Comparison of ENCODE assay signal across 16 cellular contexts in the genomic region with DNA sequence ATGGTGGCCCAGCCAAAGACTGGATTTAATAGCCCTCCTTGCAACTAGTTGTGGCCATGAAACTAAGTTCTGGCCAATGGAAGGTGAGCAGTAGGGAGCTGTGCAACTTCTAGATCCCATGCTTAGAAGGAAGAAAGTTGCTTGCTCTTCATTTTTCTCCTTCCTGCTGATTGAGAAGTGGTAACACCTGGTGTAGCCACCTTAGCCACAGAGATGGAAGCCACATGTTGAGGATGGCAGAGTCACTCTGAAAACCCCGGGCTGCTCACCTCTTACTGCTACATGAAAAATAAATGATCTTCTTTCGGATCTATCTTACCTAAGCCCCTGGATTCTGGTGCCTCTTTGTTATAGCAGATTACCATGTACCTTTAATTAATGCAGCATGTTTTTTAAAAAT. TPM values are rescaled to one million over a fixed set of nuclear protein-coding genes. Genes with fewer than 3 reads are reported as not detected.
A peak's percentile ranks its signal among the peaks of the same experiment; 100 is the strongest.
DNase-seq lines count a peak whose midpoint lies in the region; ATAC-seq and TF ChIP-seq lines count a peak whose summit lies in the region.
"Had no signal": no experiment of that assay in that cellular context is flagged by ENCODE, and none has a peak within 500 bp of the region (broad histone marks: within the 10 kb centered on the region; RNA-seq: fewer than 3 reads in every experiment).

No MANE protein-coding gene starts in this region.

- H3K9me3 Mint-ChIP-seq in activated CD8-positive, alpha-beta T cell treated with anti-CD3 and anti-CD28 coated beads, Interleukin-2, amount 10 ng/mL, durations not matched to agents 7 days and 5 days (ENCODE audit: insufficient read depth): no peaks in the 10 kb centered on the region
- H3K9me3 Mint-ChIP-seq in activated CD8-positive, alpha-beta T cell treated with anti-CD3 and anti-CD28 coated beads for 36 hours: no peaks in the 10 kb centered on the region
- H3K9me3 Mint-ChIP-seq: CD8-positive, alpha-beta T cell; GM23338 had no signal

- ATAC-seq in activated CD8-positive, alpha-beta T cell treated with anti-CD3 and anti-CD28 coated beads, Interleukin-2, amount 10 ng/mL, durations not matched to agents 7 days and 5 days: peak; percentile 31
- no peak for ATAC-seq in activated CD8-positive, alpha-beta T cell treated with anti-CD3 and anti-CD28 coated beads for 36 hours
- ATAC-seq in heart right ventricle: no peak
- ATAC-seq: CD8-positive, alpha-beta T cell; GM23338; HepG2 had no signal

- 89 to 96% methylated on average over 2 of the region's 2 CpGs for whole genome bisulfite sequencing in heart right ventricle, 2 donors
- 91% methylated on average over 2 of the region's 2 CpGs for WGBS in hepatocyte (ENCODE audit: low lambda C conversion rate, missing lambda C conversion rate)

- no peak overlapping the region for H3K4me3 ChIP-seq in heart right ventricle
- no peak overlapping the region for H3K4me3 ChIP-seq in hepatocyte
- H3K4me3 ChIP-seq: BLaER1 treated with 17β-estradiol and CSF1 and Interleukin-3, amounts not matched to agents 10 nM and 100 nM; GM23338 had no signal

- no peaks in the 10 kb centered on the region for H3K9me2 ChIP-seq in hepatocyte (replicated peaks; ENCODE audit: insufficient read depth)

- H3K9me3 ChIP-seq in heart right ventricle (no peaks in the 10 kb centered on the region), hepatocyte (ENCODE audit: low read depth) (no peaks in the 10 kb centered on the region)
- H3K9me3 ChIP-seq: BLaER1 treated with 17β-estradiol and CSF1 and Interleukin-3, amounts not matched to agents 10 nM and 100 nM had no signal

- peak; percentile 46 for DNase-seq in activated CD8-positive, alpha-beta T cell treated with anti-CD3 and anti-CD28 coated beads, Interleukin-2, amount 10 ng/mL, durations not matched to agents 7 days and 5 days
- DNase-seq in activated CD8-positive, alpha-beta T cell treated with anti-CD3 and anti-CD28 coated beads for 36 hours: no peak
- peak; percentile 5 for DNase-seq in cardiac septum (ENCODE audit: low spot score)
- DNase-seq in heart right ventricle: no peak
- peak; percentile 83 for DNase-seq in RPMI8226
- no peak for DNase-seq in NAMALWA (ENCODE audit: low spot score)
- DNase-seq in hepatocyte (ENCODE audit: low spot score): no peak
- DNase-seq: Calu3; CD8-positive, alpha-beta T cell; DMS79 treated with DMSO at 0.1 percent for 48 hours; GF-D8; HCEC 1CT had no signal

- POLR2A ChIA-PET in activated CD8-positive, alpha-beta T cell treated with anti-CD3 and anti-CD28 coated beads, Interleukin-2, amount 10 ng/mL, durations not matched to agents 7 days and 5 days (lab: Charles Lee): interaction anchor here (0.7 kb wide), 1 partner anchor 16 kb away, joined by 4 read pairs; no protein-coding TSS in a partner anchor
- POLR2A ChIA-PET in activated CD8-positive, alpha-beta T cell treated with anti-CD3 and anti-CD28 coated beads for 36 hours (lab: Charles Lee): no interaction called here

- H3K4me1 ChIP-seq in heart right ventricle (peaks cover 0 to 15% (median 6%) of the 10 kb centered on the region in 9 donors), hepatocyte (ENCODE audit: insufficient read depth) (no peaks in the 10 kb centered on the region)

- peaks cover 3% of the 10 kb centered on the region for H3K27me3 Mint-ChIP-seq in activated CD8-positive, alpha-beta T cell treated with anti-CD3 and anti-CD28 coated beads, Interleukin-2, amount 10 ng/mL, durations not matched to agents 7 days and 5 days (ENCODE audit: low read depth)
- peaks cover 3% of the 10 kb centered on the region for H3K27me3 Mint-ChIP-seq in activated CD8-positive, alpha-beta T cell treated with anti-CD3 and anti-CD28 coated beads for 36 hours

- no peaks in the 10 kb centered on the region for H3K79me2 ChIP-seq in hepatocyte

- no peak overlapping the region for H2AFZ ChIP-seq in hepatocyte
- H2AFZ ChIP-seq: GM23338 had no signal

- H3K4me2 ChIP-seq in hepatocyte: no peak overlapping the region
- H3K4me2 ChIP-seq: BLaER1 treated with 17β-estradiol and CSF1 and Interleukin-3, amounts not matched to agents 10 nM and 100 nM; GM23338 had no signal

- CTCF ChIA-PET in activated CD8-positive, alpha-beta T cell treated with anti-CD3 and anti-CD28 coated beads, Interleukin-2, amount 10 ng/mL, durations not matched to agents 7 days and 5 days (lab: Charles Lee): interaction anchor here (0.6 to 33.4 kb wide), 3 partner anchors 72 to 992 kb away, joined by 3 to 756 read pairs (median 4); a partner anchor contains a TSS
- CTCF ChIA-PET in activated CD8-positive, alpha-beta T cell treated with anti-CD3 and anti-CD28 coated beads for 36 hours (lab: Charles Lee): interaction anchor here (1.1 to 15.2 kb wide), 5 partner anchors 11 to 202 kb away, joined by 3 to 614 read pairs (median 22); a partner anchor contains a TSS

- H3K27ac Mint-ChIP-seq in activated CD8-positive, alpha-beta T cell treated with anti-CD3 and anti-CD28 coated beads, Interleukin-2, amount 10 ng/mL, durations not matched to agents 7 days and 5 days: no peak overlapping the region
- no peak overlapping the region for H3K27ac Mint-ChIP-seq in activated CD8-positive, alpha-beta T cell treated with anti-CD3 and anti-CD28 coated beads for 36 hours
- H3K27ac Mint-ChIP-seq: B cell; CD8-positive, alpha-beta T cell; GM23338 had no signal

- intact Hi-C loops in activated CD8-positive, alpha-beta T cell treated with anti-CD3 and anti-CD28 coated beads for 36 hours (cut with micrococcal nuclease): no loop called here
- intact Hi-C loops in cardiac septum (cut with DNase I) (loop anchor here (5.0 kb wide), 1 partner anchor 160 kb away; a partner anchor contains a TSS), heart right ventricle (cut with DNase I) (loop anchor here in 7 of 10 donors (2.0 to 10.0 kb wide), 7 partner anchors 150 to 207 kb away; a partner anchor contains a TSS)

- no peaks in the 10 kb centered on the region for H3K36me3 ChIP-seq in heart right ventricle
- H3K36me3 ChIP-seq in hepatocyte (replicated peaks; ENCODE audit: insufficient read depth, low read depth): no peaks in the 10 kb centered on the region
- H3K36me3 ChIP-seq: BLaER1 treated with 17β-estradiol and CSF1 and Interleukin-3, amounts not matched to agents 10 nM and 100 nM had no signal

- TF ChIP-seq CTCF in activated CD8-positive, alpha-beta T cell treated with anti-CD3 and anti-CD28 coated beads for 36 hours (IDR thresholded peaks at IDR 0.05): no peak
- TF ChIP-seq CTCF in heart right ventricle (IDR thresholded peaks at IDR 0.05): no peak
- no peak for TF ChIP-seq CTCF in hepatocyte (IDR thresholded peaks at IDR 0.05; ENCODE audit: poor library complexity)

- H3K27me3 ChIP-seq in heart right ventricle (peaks cover 0 to 4% (median 0%) of the 10 kb centered on the region in 7 donors), hepatocyte (no peaks in the 10 kb centered on the region)
- H3K27me3 ChIP-seq: BLaER1 treated with 17β-estradiol and CSF1 and Interleukin-3, amounts not matched to agents 10 nM and 100 nM had no signal

- no peaks in the 10 kb centered on the region for H3K36me3 Mint-ChIP-seq in activated CD8-positive, alpha-beta T cell treated with anti-CD3 and anti-CD28 coated beads, Interleukin-2, amount 10 ng/mL, durations not matched to agents 7 days and 5 days (ENCODE audit: low read depth)
- no peaks in the 10 kb centered on the region for H3K36me3 Mint-ChIP-seq in activated CD8-positive, alpha-beta T cell treated with anti-CD3 and anti-CD28 coated beads for 36 hours (ENCODE audit: low read depth)
- H3K36me3 Mint-ChIP-seq: CD8-positive, alpha-beta T cell had no signal

- no peaks in the 10 kb centered on the region for H4K20me1 ChIP-seq in hepatocyte (ENCODE audit: insufficient read depth, poor library complexity, severe bottlenecking)
- H4K20me1 ChIP-seq: BLaER1 treated with 17β-estradiol and CSF1 and Interleukin-3, amounts not matched to agents 10 nM and 100 nM had no signal

- H3K4me1 Mint-ChIP-seq in activated CD8-positive, alpha-beta T cell treated with anti-CD3 and anti-CD28 coated beads, Interleukin-2, amount 10 ng/mL, durations not matched to agents 7 days and 5 days (ENCODE audit: low read depth): peaks cover 24% of the 10 kb centered on the region
- peaks cover 2% of the 10 kb centered on the region for H3K4me1 Mint-ChIP-seq in activated CD8-positive, alpha-beta T cell treated with anti-CD3 and anti-CD28 coated beads for 36 hours (ENCODE audit: low read depth)
- H3K4me1 Mint-ChIP-seq: GM23338 had no signal

- no peak overlapping the region for H3K27ac ChIP-seq in heart right ventricle
- no peak overlapping the region for H3K27ac ChIP-seq in hepatocyte
- H3K27ac ChIP-seq: BLaER1 treated with 17β-estradiol and CSF1 and Interleukin-3, amounts not matched to agents 10 nM and 100 nM had no signal

- no peak overlapping the region for H3K4me3 Mint-ChIP-seq in activated CD8-positive, alpha-beta T cell treated with anti-CD3 and anti-CD28 coated beads, Interleukin-2, amount 10 ng/mL, durations not matched to agents 7 days and 5 days
- no peak overlapping the region for H3K4me3 Mint-ChIP-seq in activated CD8-positive, alpha-beta T cell treated with anti-CD3 and anti-CD28 coated beads for 36 hours
- H3K4me3 Mint-ChIP-seq: B cell; CD8-positive, alpha-beta T cell; GM23338 had no signal

RNA-seq across cellular contexts. Expression of a gene that starts 10.3 kb away (rescaled TPM):
- 100 to 1,000 TPM in 1 of 2 experiments, 10 to 100 TPM in 1; 96.7 to 100 TPM for total RNA-seq in activated CD8-positive, alpha-beta T cell treated with anti-CD3 and anti-CD28 coated beads, Interleukin-2, amount 10 ng/mL, durations not matched to agents 7 days and 5 days
- total RNA-seq in activated CD8-positive, alpha-beta T cell treated with anti-CD3 and anti-CD28 coated beads for 36 hours: 100 to 1,000 TPM; 125 to 131 TPM
- total RNA-seq in cardiac septum: 283 TPM
- 100 to 1,000 TPM; 299 to 556 (median 416) TPM for total RNA-seq in heart right ventricle
- polyA plus RNA-seq in heart right ventricle: 100 to 1,000 TPM; 775 to 951 TPM
- 91.6 and 107 TPM in 2 replicates for total RNA-seq in hepatocyte
- 197 and 223 TPM in 2 replicates for polyA plus RNA-seq in hepatocyte

RNA-seq across cellular contexts. Expression of a gene that starts 25.9 kb away (rescaled TPM):
- total RNA-seq in activated CD8-positive, alpha-beta T cell treated with anti-CD3 and anti-CD28 coated beads, Interleukin-2, amount 10 ng/mL, durations not matched to agents 7 days and 5 days: 10 to 100 TPM; 61.8 to 62.4 TPM
- 10 to 100 TPM; 71.1 to 74.3 TPM for total RNA-seq in activated CD8-positive, alpha-beta T cell treated with anti-CD3 and anti-CD28 coated beads for 36 hours
- total RNA-seq in cardiac septum: 46.1 TPM
- 10 to 100 TPM; 31.4 to 47.5 (median 38.8) TPM for total RNA-seq in heart right ventricle
- 10 to 100 TPM; 15.5 to 36.2 TPM for polyA plus RNA-seq in heart right ventricle
- total RNA-seq in hepatocyte: 62.3 and 63.3 TPM in 2 replicates
- polyA plus RNA-seq in hepatocyte: 66.7 and 73.7 TPM in 2 replicates

RNA-seq across cellular contexts. Expression of a gene that starts 51.4 kb away (rescaled TPM):
- 100 to 1,000 TPM; 152 to 167 TPM for total RNA-seq in activated CD8-positive, alpha-beta T cell treated with anti-CD3 and anti-CD28 coated beads, Interleukin-2, amount 10 ng/mL, durations not matched to agents 7 days and 5 days
- total RNA-seq in activated CD8-positive, alpha-beta T cell treated with anti-CD3 and anti-CD28 coated beads for 36 hours: 10 to 100 TPM; 69.2 to 73.1 TPM
- total RNA-seq in cardiac septum: 163 TPM
- 100 to 1,000 TPM; 196 to 412 (median 275) TPM for total RNA-seq in heart right ventricle
- 100 to 1,000 TPM in 1 of 2 donors, 10 to 100 TPM in 1; 79.7 to 164 TPM for polyA plus RNA-seq in heart right ventricle
- 68.8 and 76.3 TPM in 2 replicates for total RNA-seq in hepatocyte
- 63.4 and 79.2 TPM in 2 replicates for polyA plus RNA-seq in hepatocyte

Comparison
In these comparisons a context has a peak if more than half of its experiments do, and no peak if none do; other contexts are left out.
1. DNase-seq: peak in activated CD8-positive, alpha-beta T cell treated with anti-CD3 and anti-CD28 coated beads, Interleukin-2, amount 10 ng/mL, durations not matched to agents 7 days and 5 days (single experiment), cardiac septum (single experiment) and RPMI8226 (single experiment); none in activated CD8-positive, alpha-beta T cell treated with anti-CD3 and anti-CD28 coated beads for 36 hours (single experiment), heart right ventricle (0 of 2), NAMALWA (single experiment) and hepatocyte (single experiment).